ENCODE assay signal across 1 cellular context in genomic region chr21:44171958-44172357, GRCh38. TPM values are rescaled to one million over a fixed set of nuclear protein-coding genes. Genes with fewer than 3 reads are reported as not detected.
"Had no signal": no experiment of that assay in that cellular context is flagged by ENCODE, and none has a peak within 500 bp of the region (broad histone marks: within the 10 kb centered on the region; RNA-seq: fewer than 3 reads in every experiment).

No MANE protein-coding gene starts in this region.

RNA-seq across cellular contexts. Expression of gene GATD3, which starts 38.5 kb away (rescaled TPM):
- total RNA-seq: ascending aorta had no signal
